Comparison of ENCODE assay signal across 22 cellular contexts in genomic region chr19:28505134-28505533, GRCh38.
"Had no signal": no experiment of that assay in that cellular context is flagged by ENCODE, and none has a peak within 500 bp of the region (broad histone marks: within the 10 kb centered on the region; RNA-seq: fewer than 3 reads in every experiment).

No MANE protein-coding gene starts in this region.

- H3K4me1 ChIP-seq: SJSA1 had no signal

- H3K27ac Mint-ChIP-seq: IgD-negative memory B cell had no signal

- H3K27me3 Mint-ChIP-seq: IgD-negative memory B cell had no signal

- H3K27ac ChIP-seq: HL-60, SJSA1, SK-N-MC had no signal

- H3K4me3 Mint-ChIP-seq: IgD-negative memory B cell had no signal

- H3K36me3 ChIP-seq: SJSA1 had no signal

- H3K36me3 Mint-ChIP-seq: IgD-negative memory B cell had no signal

- H3K27me3 ChIP-seq: SJSA1 had no signal

- H3K4me1 Mint-ChIP-seq: IgD-negative memory B cell had no signal

- H3K4me3 ChIP-seq: SJSA1, SK-N-MC had no signal

- DNase-seq: KBM-7, MV-4-11, NCI-H1048, NCI-H1105, NCI-H1417 treated with DMSO at 0.1 percent for 48 hours, NCI-H146, NCI-H1694 treated with DMSO at 0.1 percent for 48 hours, NCI-H2029, NCI-H2081 treated with DMSO at 0.1 percent for 48 hours, NCI-H2171, NCI-H226, NCI-H446, NCI-H510A, NCI-H524 treated with DMSO at 0.1 percent for 48 hours, NCI-H69, NCI-H774, Right ventricle myocardium superior, SIG-M5 had no signal
